8 cellular contexts compared by ENCODE assay signal in the genomic region with DNA sequence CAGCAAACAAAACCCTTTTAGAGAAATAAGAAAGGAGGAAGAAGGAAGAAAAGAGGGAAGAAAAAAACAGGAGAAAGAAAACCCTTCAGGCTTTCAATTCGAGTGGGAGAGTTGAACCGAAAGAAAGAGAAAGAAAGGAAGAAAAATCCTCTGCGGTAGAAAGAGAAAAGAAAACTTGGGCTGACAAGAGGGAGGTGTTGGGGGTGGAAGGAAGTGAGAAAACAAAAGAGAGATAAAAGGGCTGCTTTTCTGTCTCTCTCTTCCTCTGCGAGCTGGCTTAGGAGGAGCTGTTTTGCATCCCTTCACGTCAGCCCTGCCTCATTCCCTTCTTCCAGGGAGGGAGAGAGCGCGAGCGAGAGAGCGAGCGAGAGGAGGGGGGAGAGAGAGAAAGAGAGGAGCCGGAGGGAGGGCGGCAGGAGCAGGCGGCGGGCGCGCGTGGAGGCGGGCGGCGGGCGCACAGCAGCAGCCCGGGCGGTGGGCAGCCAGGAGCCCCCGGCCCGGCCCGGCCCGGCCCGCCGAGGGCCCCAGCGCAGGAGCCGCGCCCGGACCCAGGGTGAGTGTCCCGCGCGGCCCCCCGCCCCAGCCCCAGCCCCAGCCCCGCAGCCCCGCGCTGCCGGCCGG. TPM values are rescaled to one million over a fixed set of nuclear protein-coding genes. Genes with fewer than 3 reads are reported as not detected.
DNase-seq lines count a peak whose midpoint lies in the region; ATAC-seq and TF ChIP-seq lines count a peak whose summit lies in the region.

A gene with protein sequence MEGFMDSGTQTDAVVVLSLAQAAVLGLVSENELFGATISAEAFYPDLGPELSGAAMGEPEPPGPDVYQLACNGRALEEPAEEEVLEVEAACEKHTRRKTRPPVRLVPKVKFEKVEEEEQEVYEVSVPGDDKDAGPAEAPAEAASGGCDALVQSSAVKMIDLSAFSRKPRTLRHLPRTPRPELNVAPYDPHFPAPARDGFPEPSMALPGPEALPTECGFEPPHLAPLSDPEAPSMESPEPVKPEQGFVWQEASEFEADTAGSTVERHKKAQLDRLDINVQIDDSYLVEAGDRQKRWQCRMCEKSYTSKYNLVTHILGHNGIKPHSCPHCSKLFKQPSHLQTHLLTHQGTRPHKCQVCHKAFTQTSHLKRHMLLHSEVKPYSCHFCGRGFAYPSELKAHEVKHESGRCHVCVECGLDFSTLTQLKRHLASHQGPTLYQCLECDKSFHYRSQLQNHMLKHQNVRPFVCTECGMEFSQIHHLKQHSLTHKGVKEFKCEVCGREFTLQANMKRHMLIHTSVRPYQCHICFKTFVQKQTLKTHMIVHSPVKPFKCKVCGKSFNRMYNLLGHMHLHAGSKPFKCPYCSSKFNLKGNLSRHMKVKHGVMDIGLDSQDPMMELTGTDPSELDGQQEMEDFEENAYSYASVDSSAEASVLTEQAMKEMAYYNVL (plus strand): TSS at position 263 of the 621 bp plus-strand sequence. CDS start 65,814 bp downstream, outside the sequence.

- H3K27ac ChIP-seq in epithelial cell of prostate (peak within 1 kb of the TSS; percentile 100), stomach (peak within 1 kb of the TSS; percentile 92 to 96 (median 95))

- no peaks in the 10 kb centered on the region for H3K9me3 ChIP-seq in stomach

- no peak for TF ChIP-seq POLR2A in stomach (IDR thresholded peaks at IDR 0.05)

- peaks cover 3% of the 10 kb centered on the region for H3K27me3 Mint-ChIP-seq in activated CD4-positive, alpha-beta memory T cell treated with anti-CD3 and anti-CD28 coated beads, Interleukin-2, amount 10 ng/mL, durations not matched to agents 7 days and 5 days

- peaks cover 39 to 72% (median 61%) of the 10 kb centered on the region in 4 donors for H3K4me1 ChIP-seq in stomach

- peak; percentile 16 for DNase-seq in COR-L47 (lab: John Stamatoyannopoulos, UW)
- DNase-seq in NCI-H1092 (lab: John Stamatoyannopoulos, UW), result peak; percentile 51
- DNase-seq in activated CD4-positive, alpha-beta memory T cell treated with anti-CD3 and anti-CD28 coated beads, Interleukin-2, amount 10 ng/mL, durations not matched to agents 7 days and 5 days, result peak; percentile 49
- no peak for DNase-seq in epithelial cell of prostate (ENCODE audit: low read depth, low spot score)
- DNase-seq in mesenteric fat pad (ENCODE audit: low spot score), result no peak
- DNase-seq in stomach, result no peak

- CTCF ChIA-PET in activated CD4-positive, alpha-beta memory T cell treated with anti-CD3 and anti-CD28 coated beads, Interleukin-2, amount 10 ng/mL, durations not matched to agents 7 days and 5 days (lab: Charles Lee), result interaction anchor here (0.9 to 1.5 kb wide), 3 partner anchors 13 to 126 kb away, joined by 3 to 4 read pairs (median 3); no protein-coding TSS in a partner anchor

- peak within 1 kb of the TSS; percentile 99 for H3K4me3 Mint-ChIP-seq in activated CD4-positive, alpha-beta memory T cell treated with anti-CD3 and anti-CD28 coated beads, Interleukin-2, amount 10 ng/mL, durations not matched to agents 7 days and 5 days

- H3K36me3 ChIP-seq in stomach, result no peaks in the 10 kb centered on the region

- peaks cover 55% of the 10 kb centered on the region for H3K4me1 Mint-ChIP-seq in activated CD4-positive, alpha-beta memory T cell treated with anti-CD3 and anti-CD28 coated beads, Interleukin-2, amount 10 ng/mL, durations not matched to agents 7 days and 5 days

- ATAC-seq in GM19372 (IDR thresholded peaks at IDR 0.05; ENCODE audit: low read depth, unreplicated experiment) (peak; percentile 34), GM21717 (IDR thresholded peaks at IDR 0.05; ENCODE audit: unreplicated experiment) (no peak)

- H3K27ac Mint-ChIP-seq in activated CD4-positive, alpha-beta memory T cell treated with anti-CD3 and anti-CD28 coated beads, Interleukin-2, amount 10 ng/mL, durations not matched to agents 7 days and 5 days, result peak within 1 kb of the TSS; percentile 92

- no peak for TF ChIP-seq EP300 in stomach (IDR thresholded peaks at IDR 0.05)

- no peak for TF ChIP-seq CTCF in stomach (IDR thresholded peaks at IDR 0.05)

- WGBS in stomach, 5 donors, result 0 to 3% (median 1%) methylated on average over 8 to 32 of the region's 42 CpGs

- intact Hi-C loops in stomach (cut with DNase I; ENCODE audit: low total_unique reads), result loop anchor here (10.0 kb wide), 1 partner anchor 64 kb away; no protein-coding TSS in a partner anchor

- no peaks in the 10 kb centered on the region for H3K9me3 Mint-ChIP-seq in activated CD4-positive, alpha-beta memory T cell treated with anti-CD3 and anti-CD28 coated beads, Interleukin-2, amount 10 ng/mL, durations not matched to agents 7 days and 5 days

- peaks cover 13% of the 10 kb centered on the region for H3K36me3 Mint-ChIP-seq in activated CD4-positive, alpha-beta memory T cell treated with anti-CD3 and anti-CD28 coated beads, Interleukin-2, amount 10 ng/mL, durations not matched to agents 7 days and 5 days (ENCODE audit: low read depth)

- H3K27me3 ChIP-seq in stomach, result no peaks in the 10 kb centered on the region

- POLR2A ChIA-PET in activated CD4-positive, alpha-beta memory T cell treated with anti-CD3 and anti-CD28 coated beads, Interleukin-2, amount 10 ng/mL, durations not matched to agents 7 days and 5 days (lab: Charles Lee), result interaction anchor here (1.2 to 5.4 kb wide), 10 partner anchors 10 to 426 kb away, joined by 3 to 33 read pairs (median 7); partner anchors contain the start of genes AP3S2 and TICRR

- peak within 1 kb of the TSS; percentile 76 to 94 (median 86) for H3K4me3 ChIP-seq in stomach

RNA-seq across cellular contexts. Expression of the gene that starts here (rescaled TPM):
- total RNA-seq in activated CD4-positive, alpha-beta memory T cell treated with anti-CD3 and anti-CD28 coated beads, Interleukin-2, amount 10 ng/mL, durations not matched to agents 7 days and 5 days, result 10 to 100 TPM; 19.4 to 20.7 TPM
- total RNA-seq in mesenteric fat pad (11.5 TPM), stomach (10 to 100 TPM in 4 of 5 donors, 1 to 10 TPM in 1; 7.9 to 35.3 (median 15.2) TPM)
- 10 to 100 TPM; 15.6 to 21.1 (median 16.6) TPM for polyA plus RNA-seq in stomach

Comparison
In these comparisons a context has a peak if more than half of its experiments do, and no peak if none do; other contexts are left out.
1. DNase-seq: peak in COR-L47 (single experiment), NCI-H1092 (single experiment) and activated CD4-positive, alpha-beta memory T cell treated with anti-CD3 and anti-CD28 coated beads, Interleukin-2, amount 10 ng/mL, durations not matched to agents 7 days and 5 days (single experiment); none in epithelial cell of prostate (single experiment), mesenteric fat pad (single experiment) and stomach (single experiment).